Comparison of ENCODE assay signal across 21 cellular contexts in genomic region chr22:23275751-23276150, GRCh38.
"Had no signal": no experiment of that assay in that cellular context is flagged by ENCODE, and none has a peak within 500 bp of the region (broad histone marks: within the 10 kb centered on the region; RNA-seq: fewer than 3 reads in every experiment).

No MANE protein-coding gene starts in this region.

- H3K36me3 Mint-ChIP-seq: activated CD8-positive, alpha-beta memory T cell treated with anti-CD3 and anti-CD28 coated beads, Interleukin-2, amount 10 ng/mL, durations not matched to agents 7 days and 5 days; activated naive CD8-positive, alpha-beta T cell treated with anti-CD3 and anti-CD28 coated beads for 36 hours had no signal

- H3K4me3 Mint-ChIP-seq: activated CD4-positive, alpha-beta memory T cell treated with anti-CD3 and anti-CD28 coated beads for 36 hours; activated CD8-positive, alpha-beta memory T cell treated with anti-CD3 and anti-CD28 coated beads, Interleukin-2, amount 10 ng/mL, durations not matched to agents 7 days and 5 days; activated naive CD8-positive, alpha-beta T cell treated with anti-CD3 and anti-CD28 coated beads for 36 hours; endodermal cell; neural crest cell; T-helper 2 cell treated with Interferon-gamma antibody and Interleukin-4, amounts not matched to agents 5 μg/mL and 100 μg/mL, for 36 hours had no signal

- H3K9me3 Mint-ChIP-seq: activated CD4-positive, alpha-beta memory T cell treated with anti-CD3 and anti-CD28 coated beads for 36 hours; activated naive CD8-positive, alpha-beta T cell treated with anti-CD3 and anti-CD28 coated beads for 36 hours; endodermal cell; neural crest cell; T-helper 2 cell treated with Interferon-gamma antibody and Interleukin-4, amounts not matched to agents 5 μg/mL and 100 μg/mL, for 36 hours had no signal

- DNase-seq: activated CD4-positive, alpha-beta memory T cell treated with anti-CD3 and anti-CD28 coated beads for 36 hours; activated CD4-positive, alpha-beta T cell treated with anti-CD3 and anti-CD28 coated beads for 4 hours; activated CD8-positive, alpha-beta memory T cell treated with anti-CD3 and anti-CD28 coated beads, Interleukin-2, amount 10 ng/mL, durations not matched to agents 7 days and 5 days; activated effector memory CD4-positive, alpha-beta T cell treated with Interleukin-2 at 50 U/mL for 16 hours; activated naive CD8-positive, alpha-beta T cell treated with anti-CD3 and anti-CD28 coated beads for 36 hours; amygdala; dorsolateral prefrontal cortex; endodermal cell; foreskin fibroblast; left cardiac atrium; lower lobe of right lung; stimulated activated CD4-positive, alpha-beta T cell treated with anti-CD3 and anti-CD28 coated beads, Interleukin-2, amount 100 ng/mL, for 24 hours; stimulated activated naive CD8-positive, alpha-beta T cell treated with anti-CD3 and anti-CD28 coated beads, Interleukin-15, Interleukin-2, amounts not matched to agents 100 U/mL and 50 U/mL, for 24 hours; substantia nigra; SW 1271 had no signal

- H3K27me3 Mint-ChIP-seq: activated CD4-positive, alpha-beta memory T cell treated with anti-CD3 and anti-CD28 coated beads for 36 hours; activated CD8-positive, alpha-beta memory T cell treated with anti-CD3 and anti-CD28 coated beads, Interleukin-2, amount 10 ng/mL, durations not matched to agents 7 days and 5 days; activated naive CD8-positive, alpha-beta T cell treated with anti-CD3 and anti-CD28 coated beads for 36 hours had no signal

- H3K4me1 Mint-ChIP-seq: endodermal cell, neural crest cell had no signal

- H3K9me3 ChIP-seq: lower lobe of right lung, prostate gland, right atrium auricular region, tibial nerve had no signal

- H3K27me3 ChIP-seq: dorsolateral prefrontal cortex, right atrium auricular region, tibial nerve had no signal

- H3K27ac ChIP-seq: epithelial cell of prostate, lower lobe of right lung, prostate gland, right atrium auricular region, tibial nerve had no signal

- H3K27ac Mint-ChIP-seq: activated CD4-positive, alpha-beta memory T cell treated with anti-CD3 and anti-CD28 coated beads for 36 hours; activated CD8-positive, alpha-beta memory T cell treated with anti-CD3 and anti-CD28 coated beads, Interleukin-2, amount 10 ng/mL, durations not matched to agents 7 days and 5 days; activated naive CD8-positive, alpha-beta T cell treated with anti-CD3 and anti-CD28 coated beads for 36 hours; endodermal cell; T-helper 2 cell treated with Interferon-gamma antibody and Interleukin-4, amounts not matched to agents 5 μg/mL and 100 μg/mL, for 36 hours had no signal

- ATAC-seq: activated CD8-positive, alpha-beta memory T cell treated with anti-CD3 and anti-CD28 coated beads, Interleukin-2, amount 10 ng/mL, durations not matched to agents 7 days and 5 days; left cardiac atrium; lower lobe of right lung; stimulated activated naive CD8-positive, alpha-beta T cell treated with anti-CD3 and anti-CD28 coated beads, Interleukin-15, Interleukin-2, amounts not matched to agents 100 U/mL and 50 U/mL, for 24 hours had no signal
